Comparison of ENCODE assay signal across 12 cellular contexts in genomic region chr1:10451286-10451685, GRCh38. TPM values are rescaled to one million over a fixed set of nuclear protein-coding genes. Genes with fewer than 3 reads are reported as not detected.
DNase-seq lines count a peak whose midpoint lies in the region; ATAC-seq and TF ChIP-seq lines count a peak whose summit lies in the region.
"Had no signal": no experiment of that assay in that cellular context is flagged by ENCODE, and none has a peak within 500 bp of the region (broad histone marks: within the 10 kb centered on the region; RNA-seq: fewer than 3 reads in every experiment).

No MANE protein-coding gene starts in this region.

- H3K9me3 ChIP-seq in right cardiac atrium (ENCODE audit: control insufficient read depth, low read length) (no peaks in the 10 kb centered on the region), iPS-20b (ENCODE audit: insufficient read depth, low read depth, low read length) (no peaks in the 10 kb centered on the region), upper lobe of right lung (no peaks in the 10 kb centered on the region)
- H3K9me3 ChIP-seq: upper lobe of left lung had no signal

- intact Hi-C loops in right cardiac atrium (cut with DNase I) = no loop called here
- intact Hi-C loops in cardiac septum (cut with DNase I) = no loop called here
- intact Hi-C loops in upper lobe of right lung (cut with DNase I) = no loop called here

- H3K27me3 ChIP-seq in right cardiac atrium (ENCODE audit: control insufficient read depth, insufficient read depth) = no peaks in the 10 kb centered on the region
- no peaks in the 10 kb centered on the region for H3K27me3 ChIP-seq in brain microvascular endothelial cell (replicated peaks)
- no peaks in the 10 kb centered on the region for H3K27me3 ChIP-seq in iPS-20b (ENCODE audit: insufficient read depth, low read length)
- no peaks in the 10 kb centered on the region for H3K27me3 ChIP-seq in upper lobe of right lung
- H3K27me3 ChIP-seq: upper lobe of left lung had no signal

- in situ Hi-C loops in brain microvascular endothelial cell (cut with HindIII; ENCODE audit: low pct_ligation_motif_present, low sequenced_read_pairs) (no loop called here), KBM-7 (cut with MboI; ENCODE audit: low pct_unique_long_range_greater_than_20kb, low sequenced_read_pairs) (no loop called here)

- DNase-seq in right cardiac atrium (no peak), cardiac septum (ENCODE audit: low spot score) (no peak), brain microvascular endothelial cell (peak; percentile 10), upper lobe of right lung (no peak), KBM-7 (no peak)
- DNase-seq: activated CD8-positive, alpha-beta T cell treated with anti-CD3 and anti-CD28 coated beads for 36 hours; NCI-H187 had no signal

- H3K36me3 ChIP-seq in brain microvascular endothelial cell (replicated peaks) = no peaks in the 10 kb centered on the region
- H3K36me3 ChIP-seq in iPS-20b (ENCODE audit: insufficient read depth, low read depth, low read length) = no peaks in the 10 kb centered on the region
- H3K36me3 ChIP-seq in upper lobe of right lung = no peaks in the 10 kb centered on the region
- H3K36me3 ChIP-seq: upper lobe of left lung had no signal

- no peak overlapping the region for H3K4me3 ChIP-seq in right cardiac atrium (ENCODE audit: low read length)
- H3K4me3 ChIP-seq in brain microvascular endothelial cell (ENCODE audit: low read depth, low read length) = no peak overlapping the region
- H3K4me3 ChIP-seq in iPS-20b (ENCODE audit: low read length) = 0 out of 2 replicates have a peak overlapping the region, but pooled peaks have one; percentile 17
- no peak overlapping the region for H3K4me3 ChIP-seq in upper lobe of right lung
- H3K4me3 ChIP-seq: upper lobe of left lung had no signal

- WGBS in right cardiac atrium = 14% methylated on average over 10 of the region's 10 CpGs

- H3K4me1 ChIP-seq in right cardiac atrium (ENCODE audit: control insufficient read depth, insufficient read depth, low read length) (no peaks in the 10 kb centered on the region), iPS-20b (ENCODE audit: insufficient read depth, low read length) (peaks cover 10% of the 10 kb centered on the region; the same call in 1 of the 2 replicates), upper lobe of right lung (peaks cover 8% of the 10 kb centered on the region)

- 0 out of 2 replicates have a peak overlapping the region, but pooled peaks have one; percentile 3 for H3K9ac ChIP-seq in iPS-20b (ENCODE audit: low read depth, low read length)

- peak; percentile 36 to 64 for ATAC-seq in right cardiac atrium
- ATAC-seq in upper lobe of right lung = peak; percentile 26
- ATAC-seq in HG03097 (IDR thresholded peaks at IDR 0.05; ENCODE audit: low FRiP score, unreplicated experiment) = no peak
- ATAC-seq in GM18498 (IDR thresholded peaks at IDR 0.05; ENCODE audit: unreplicated experiment) = no peak
- ATAC-seq: activated CD8-positive, alpha-beta T cell treated with anti-CD3 and anti-CD28 coated beads for 36 hours had no signal

- H3K27ac ChIP-seq in right cardiac atrium (ENCODE audit: low read length) = no peak overlapping the region
- H3K27ac ChIP-seq in brain microvascular endothelial cell = no peak overlapping the region
- no peak overlapping the region for H3K27ac ChIP-seq in iPS-20b (ENCODE audit: low read length)
- no peak overlapping the region for H3K27ac ChIP-seq in upper lobe of right lung

- TF ChIP-seq CTCF in brain microvascular endothelial cell (IDR thresholded peaks at IDR 0.05; ENCODE audit: low read depth, low read length, missing control alignments) (no peak), upper lobe of right lung (IDR thresholded peaks at IDR 0.05) (no peak)

RNA-seq across cellular contexts. Expression of gene CORT, which starts 1.5 kb away (rescaled TPM):
- total RNA-seq in right cardiac atrium = under 1 TPM in 1 of 4 donors, not detected in 3; 0.35 TPM
- 0.16 TPM for polyA plus RNA-seq in right cardiac atrium
- not detected for total RNA-seq in cardiac septum
- not detected for total RNA-seq in upper lobe of right lung
- total RNA-seq: T-helper 1 cell treated with Interleukin-12 subunit alpha and Interleukin-12 subunit beta and Interleukin-4 antibody, amounts not matched to agents 30 ng/mL and 1 ng/mL, for 36 hours had no signal

RNA-seq across cellular contexts. Expression of gene DFFA, which starts 21.0 kb away (rescaled TPM):
- total RNA-seq in right cardiac atrium (10 to 100 TPM; 25.8 to 31.3 (median 28.9) TPM), cardiac septum (22.8 TPM), upper lobe of right lung (36.9 TPM)
- polyA plus RNA-seq in right cardiac atrium = 17.0 TPM

RNA-seq across cellular contexts. Expression of gene CENPS, which starts 21.1 kb away (rescaled TPM):
- total RNA-seq in right cardiac atrium (1 to 10 TPM; 5.2 to 9.7 (median 7.7) TPM), cardiac septum (7.3 TPM), upper lobe of right lung (10.2 TPM)
- 9.2 TPM for polyA plus RNA-seq in right cardiac atrium

RNA-seq across cellular contexts. Expression of gene PEX14, which starts 23.5 kb away (rescaled TPM):
- total RNA-seq in right cardiac atrium (10 to 100 TPM; 17.5 to 22.9 (median 20.8) TPM), cardiac septum (17.7 TPM), upper lobe of right lung (25.8 TPM)
- polyA plus RNA-seq in right cardiac atrium = 24.6 TPM

RNA-seq across cellular contexts. Expression of gene PGD, which starts 52.4 kb away (rescaled TPM):
- 10 to 100 TPM; 30.8 to 38.8 (median 36.2) TPM for total RNA-seq in right cardiac atrium
- polyA plus RNA-seq in right cardiac atrium = 25.8 TPM
- 26.4 TPM for total RNA-seq in cardiac septum
- total RNA-seq in upper lobe of right lung = 166 TPM

Comparison
In these comparisons a context has a peak if more than half of its experiments do, and no peak if none do; other contexts are left out.
1. ATAC-seq: peak in right cardiac atrium (2 of 2) and upper lobe of right lung (single experiment); none in HG03097 (single experiment) and GM18498 (single experiment).